ENCODE assay signal across 8 cellular contexts in genomic region chr9:127971357-127972315, GRCh38. TPM values are rescaled to one million over a fixed set of nuclear protein-coding genes. Genes with fewer than 3 reads are reported as not detected.
DNase-seq lines count a peak whose midpoint lies in the region; ATAC-seq, FAIRE-seq and TF ChIP-seq lines count a peak whose summit lies in the region.

No MANE protein-coding gene starts in this region.

- H2AFZ ChIP-seq in GM23248: no peak overlapping the region

- no peaks in the 10 kb centered on the region for H4K20me1 ChIP-seq in GM23248 (ENCODE audit: insufficient read depth)

- H3K4me1 ChIP-seq in GM23248 (ENCODE audit: insufficient read depth): peaks cover 53% of the 10 kb centered on the region
- peaks cover 89 to 91% of the 10 kb centered on the region in 2 donors for H3K4me1 ChIP-seq in kidney (ENCODE audit: control insufficient read depth in 1 of 2, insufficient read depth in 1 of 2, low read depth in 1 of 2, low read length in 2 of 2)
- peaks cover 77 to 89% of the 10 kb centered on the region in 2 donors for H3K4me1 ChIP-seq in thyroid gland

- in situ Hi-C loops in GM23248 (cut with MboI): no loop called here

- H3K27me3 Mint-ChIP-seq in activated T-helper 1 cell treated with anti-CD3 and anti-CD28 coated beads, Interleukin-12 subunit alpha, Interleukin-12 subunit beta, Interleukin-2, Interleukin-4 antibody, amounts not matched to agents 30 ng/mL and 10 ng/mL and 1 ng/mL, durations not matched to agents 14 hours and 24 hours and 36 hours (ENCODE audit: insufficient read depth): no peaks in the 10 kb centered on the region

- H3K9me2 ChIP-seq in GM23248 (ENCODE audit: insufficient read depth): no peaks in the 10 kb centered on the region

- 35 to 38% methylated on average over 22 of the region's 22 CpGs for WGBS in GM23248 (ENCODE audit: low coverage in 1 of 2, low lambda C conversion rate in 2 of 2, missing lambda C conversion rate in 2 of 2), 2 experiments
- 48 to 49% methylated on average over 16 to 19 of the region's 22 CpGs for WGBS in thyroid gland, 2 donors

- peaks cover 93% of the 10 kb centered on the region for H3K4me1 Mint-ChIP-seq in activated T-helper 1 cell treated with anti-CD3 and anti-CD28 coated beads, Interleukin-12 subunit alpha, Interleukin-12 subunit beta, Interleukin-2, Interleukin-4 antibody, amounts not matched to agents 30 ng/mL and 10 ng/mL and 1 ng/mL, durations not matched to agents 14 hours and 24 hours and 36 hours (ENCODE audit: low read depth)

- no peaks in the 10 kb centered on the region for H3K36me3 ChIP-seq in GM23248 (ENCODE audit: low read depth)
- no peaks in the 10 kb centered on the region for H3K36me3 ChIP-seq in kidney (ENCODE audit: control insufficient read depth in 1 of 2, insufficient read depth in 2 of 2, low read length in 2 of 2)
- no peaks in the 10 kb centered on the region for H3K36me3 ChIP-seq in thyroid gland
- H3K36me3 ChIP-seq in WERI-Rb-1: peaks cover 22% of the 10 kb centered on the region

- peaks cover 95% of the 10 kb centered on the region for H3K79me2 ChIP-seq in GM23248 (ENCODE audit: insufficient read depth)

- H3K27ac Mint-ChIP-seq in activated T-helper 1 cell treated with anti-CD3 and anti-CD28 coated beads, Interleukin-12 subunit alpha, Interleukin-12 subunit beta, Interleukin-2, Interleukin-4 antibody, amounts not matched to agents 30 ng/mL and 10 ng/mL and 1 ng/mL, durations not matched to agents 14 hours and 24 hours and 36 hours: peak overlapping the region; percentile 88

- no peak for FAIRE-seq in kidney (lab: Jason Lieb, UNC)

- H3K36me3 Mint-ChIP-seq in activated T-helper 1 cell treated with anti-CD3 and anti-CD28 coated beads, Interleukin-12 subunit alpha, Interleukin-12 subunit beta, Interleukin-2, Interleukin-4 antibody, amounts not matched to agents 30 ng/mL and 10 ng/mL and 1 ng/mL, durations not matched to agents 14 hours and 24 hours and 36 hours (ENCODE audit: low read depth): peaks cover 16% of the 10 kb centered on the region

- peaks cover 20% of the 10 kb centered on the region for H3F3A ChIP-seq in GM23248 (ENCODE audit: insufficient read depth)

- intact Hi-C loops in activated T-helper 1 cell treated with anti-CD3 and anti-CD28 coated beads, Interleukin-12 subunit alpha, Interleukin-12 subunit beta, Interleukin-2, Interleukin-4 antibody, amounts not matched to agents 30 ng/mL and 10 ng/mL and 1 ng/mL, durations not matched to agents 14 hours and 24 hours and 36 hours (cut with micrococcal nuclease): loop anchor here (2.0 kb wide), 1 partner anchor 35 kb away; no protein-coding TSS in a partner anchor
- intact Hi-C loops in kidney (cut with DNase I): no loop called here
- intact Hi-C loops in thyroid gland (cut with DNase I): no loop called here

- peak overlapping the region; percentile 72 for H3K4me3 Mint-ChIP-seq in activated T-helper 1 cell treated with anti-CD3 and anti-CD28 coated beads, Interleukin-12 subunit alpha, Interleukin-12 subunit beta, Interleukin-2, Interleukin-4 antibody, amounts not matched to agents 30 ng/mL and 10 ng/mL and 1 ng/mL, durations not matched to agents 14 hours and 24 hours and 36 hours

- no peak for ATAC-seq in GM19455 (IDR thresholded peaks at IDR 0.05; ENCODE audit: unreplicated experiment)

- TF ChIP-seq CTCF in kidney (IDR thresholded peaks at IDR 0.05; ENCODE audit: borderline replicate concordance, extremely low read depth, insufficient read depth): no peak
- no peak for TF ChIP-seq CTCF in thyroid gland (IDR thresholded peaks at IDR 0.05)
- no peak for TF ChIP-seq CTCF in WERI-Rb-1 (IDR thresholded peaks at IDR 0.05; ENCODE audit: low read depth, low read length)

- H3K9me3 ChIP-seq in GM23248 (ENCODE audit: low read depth): no peaks in the 10 kb centered on the region
- no peaks in the 10 kb centered on the region for H3K9me3 ChIP-seq in kidney (ENCODE audit: control insufficient read depth in 1 of 2, low read length in 2 of 2)
- H3K9me3 ChIP-seq in thyroid gland: no peaks in the 10 kb centered on the region
- no peaks in the 10 kb centered on the region for H3K9me3 ChIP-seq in WERI-Rb-1 (ENCODE audit: severe bottlenecking)

- H3K27ac ChIP-seq in GM23248 (no peak overlapping the region), kidney (ENCODE audit: low read depth in 2 of 2, low read length in 2 of 2) (peak overlapping the region; percentile 27 to 71), thyroid gland (peak overlapping the region; percentile 20 to 95 (median 46)), WERI-Rb-1 (no peak overlapping the region; the same call in 1 of the 2 replicates)

- H3K9me3 Mint-ChIP-seq in activated T-helper 1 cell treated with anti-CD3 and anti-CD28 coated beads, Interleukin-12 subunit alpha, Interleukin-12 subunit beta, Interleukin-2, Interleukin-4 antibody, amounts not matched to agents 30 ng/mL and 10 ng/mL and 1 ng/mL, durations not matched to agents 14 hours and 24 hours and 36 hours: no peaks in the 10 kb centered on the region

- peak; percentile 49 for DNase-seq in A172 (ENCODE audit: low spot score)
- peak; percentile 33 for DNase-seq in GM23248
- no peak for DNase-seq in activated T-helper 1 cell treated with anti-CD3 and anti-CD28 coated beads, Interleukin-12 subunit alpha, Interleukin-12 subunit beta, Interleukin-2, Interleukin-4 antibody, amounts not matched to agents 30 ng/mL and 10 ng/mL and 1 ng/mL, durations not matched to agents 14 hours and 24 hours and 36 hours (ENCODE audit: low spot score)
- DNase-seq in kidney: no peak
- DNase-seq in thyroid gland: no peak
- DNase-seq in LoVo (ENCODE audit: low spot score): no peak
- DNase-seq in WERI-Rb-1: no peak

- H3K4me2 ChIP-seq in GM23248 (ENCODE audit: unreplicated experiment): no peak overlapping the region

- H3K27me3 ChIP-seq in GM23248 (replicated peaks; ENCODE audit: insufficient read depth) (no peaks in the 10 kb centered on the region), thyroid gland (no peaks in the 10 kb centered on the region), WERI-Rb-1 (ENCODE audit: insufficient read depth, low read depth, severe bottlenecking) (no peaks in the 10 kb centered on the region)

- H3K4me3 ChIP-seq in GM23248 (no peak overlapping the region), kidney (ENCODE audit: low read length in 2 of 2) (no peak overlapping the region), thyroid gland (replicated peaks in 1 of 3) (no peak overlapping the region), WERI-Rb-1 (ENCODE audit: low read depth, low read length) (no peak overlapping the region)

- H3K9ac ChIP-seq in GM23248 (no peak overlapping the region), kidney (ENCODE audit: low read length in 2 of 2) (peak overlapping the region in 1 of 2 donors; percentile 48)

- TF ChIP-seq POLR2A in thyroid gland (IDR thresholded peaks at IDR 0.05): no peak

RNA-seq across cellular contexts. Expression of gene EEIG1, which starts 9.2 kb away (rescaled TPM):
- 21.4 and 23.6 TPM in 2 replicates for total RNA-seq in A172 (2014; rRNA removed; shearing (Covaris generic))
- total RNA-seq in GM23248 (2014; rRNA removed; shearing (Covaris generic)): 6.1 and 29.6 TPM in 2 replicates
- 8.9 and 9.3 TPM in 2 replicates for polyA plus RNA-seq in GM23248 (2016; fragmentation: Nextera tagmentation; extraction: Ambion mirVana)
- total RNA-seq in activated T-helper 1 cell treated with anti-CD3 and anti-CD28 coated beads, Interleukin-12 subunit alpha, Interleukin-12 subunit beta, Interleukin-2, Interleukin-4 antibody, amounts not matched to agents 30 ng/mL and 10 ng/mL and 1 ng/mL, durations not matched to agents 14 hours and 24 hours and 36 hours: 39.8 and 43.4 TPM in 2 replicates
- total RNA-seq in kidney: 75.9 TPM
- polyA plus RNA-seq in kidney (ENCODE audit: insufficient read depth, low read depth, low replicate concordance): 34.3 TPM
- 10 to 100 TPM; 18.3 to 34.7 (median 24.9) TPM for total RNA-seq in thyroid gland

RNA-seq across cellular contexts. Expression of gene DPM2, which starts 34.0 kb away (rescaled TPM):
- total RNA-seq in A172 (2014; rRNA removed; shearing (Covaris generic)): 49.7 and 50.5 TPM in 2 replicates
- 27.0 and 33.3 TPM in 2 replicates for total RNA-seq in GM23248 (2014; rRNA removed; shearing (Covaris generic))
- 62.8 and 66.5 TPM in 2 replicates for polyA plus RNA-seq in GM23248 (2016; fragmentation: Nextera tagmentation; extraction: Ambion mirVana)
- 62.6 and 70.2 TPM in 2 replicates for total RNA-seq in activated T-helper 1 cell treated with anti-CD3 and anti-CD28 coated beads, Interleukin-12 subunit alpha, Interleukin-12 subunit beta, Interleukin-2, Interleukin-4 antibody, amounts not matched to agents 30 ng/mL and 10 ng/mL and 1 ng/mL, durations not matched to agents 14 hours and 24 hours and 36 hours
- total RNA-seq in kidney: 42.8 TPM
- 70.0 TPM for polyA plus RNA-seq in kidney (ENCODE audit: insufficient read depth, low read depth, low replicate concordance)
- total RNA-seq in thyroid gland: 10 to 100 TPM; 17.3 to 43.3 (median 35.5) TPM

RNA-seq across cellular contexts. Expression of gene PIP5KL1, which starts 41.1 kb away (rescaled TPM):
- total RNA-seq in A172 (2014; rRNA removed; shearing (Covaris generic)): 1.6 and 3.4 TPM in 2 replicates
- 5.5 and 16.6 TPM in 2 replicates for total RNA-seq in GM23248 (2014; rRNA removed; shearing (Covaris generic))
- polyA plus RNA-seq in GM23248 (2016; fragmentation: Nextera tagmentation; extraction: Ambion mirVana) (8.8 and 9.4 TPM in 2 replicates), kidney (ENCODE audit: insufficient read depth, low read depth, low replicate concordance) (4.3 TPM)
- total RNA-seq in activated T-helper 1 cell treated with anti-CD3 and anti-CD28 coated beads, Interleukin-12 subunit alpha, Interleukin-12 subunit beta, Interleukin-2, Interleukin-4 antibody, amounts not matched to agents 30 ng/mL and 10 ng/mL and 1 ng/mL, durations not matched to agents 14 hours and 24 hours and 36 hours: 1.1 and 1.2 TPM in 2 replicates
- total RNA-seq in kidney (3.0 TPM), thyroid gland (1 to 10 TPM in 3 of 4 donors, not detected in 1; 1.0 to 5.2 (median 1.6) TPM)

RNA-seq across cellular contexts. Expression of gene ST6GALNAC4, which starts 54.8 kb away (rescaled TPM):
- 32.7 and 38.3 TPM in 2 replicates for total RNA-seq in A172 (2014; rRNA removed; shearing (Covaris generic))
- 45.5 and 61.0 TPM in 2 replicates for total RNA-seq in GM23248 (2014; rRNA removed; shearing (Covaris generic))
- polyA plus RNA-seq in GM23248 (2016; fragmentation: Nextera tagmentation; extraction: Ambion mirVana) (33.7 and 40.1 TPM in 2 replicates), kidney (ENCODE audit: insufficient read depth, low read depth, low replicate concordance) (31.6 TPM)
- 30.8 and 31.6 TPM in 2 replicates for total RNA-seq in activated T-helper 1 cell treated with anti-CD3 and anti-CD28 coated beads, Interleukin-12 subunit alpha, Interleukin-12 subunit beta, Interleukin-2, Interleukin-4 antibody, amounts not matched to agents 30 ng/mL and 10 ng/mL and 1 ng/mL, durations not matched to agents 14 hours and 24 hours and 36 hours
- total RNA-seq in kidney (31.4 TPM), thyroid gland (10 to 100 TPM in 3 of 4 donors, 1 to 10 TPM in 1; 8.9 to 27.4 (median 19.1) TPM)

Comparison
In these comparisons a context has a peak if more than half of its experiments do, and no peak if none do; other contexts are left out.
1. DNase-seq: peak in A172 (single experiment) and GM23248 (single experiment); none in activated T-helper 1 cell treated with anti-CD3 and anti-CD28 coated beads, Interleukin-12 subunit alpha, Interleukin-12 subunit beta, Interleukin-2, Interleukin-4 antibody, amounts not matched to agents 30 ng/mL and 10 ng/mL and 1 ng/mL, durations not matched to agents 14 hours and 24 hours and 36 hours (single experiment), kidney (single experiment), thyroid gland (0 of 2), LoVo (single experiment) and WERI-Rb-1 (single experiment).
2. H3K27ac ChIP-seq: peak in kidney (2 of 2) and thyroid gland (3 of 3); none in GM23248 (single experiment) and WERI-Rb-1 (single experiment).